21 cellular contexts compared by ENCODE assay signal in genomic region chrX:56382278-56382677, GRCh38.
DNase-seq lines count a peak whose midpoint lies in the region; ATAC-seq and TF ChIP-seq lines count a peak whose summit lies in the region.
"Had no signal": no experiment of that assay in that cellular context is flagged by ENCODE, and none has a peak within 500 bp of the region (broad histone marks: within the 10 kb centered on the region; RNA-seq: fewer than 3 reads in every experiment).

No MANE protein-coding gene starts in this region.

- no peaks in the 10 kb centered on the region for H3K36me3 Mint-ChIP-seq in activated T-helper 17 cell treated with anti-CD3 and anti-CD28 coated beads, Interleukin-2, amount 50 U/mL, for 72 hours (ENCODE audit: low read depth)
- peaks cover 3% of the 10 kb centered on the region for H3K36me3 Mint-ChIP-seq in stimulated activated naive CD8-positive, alpha-beta T cell treated with anti-CD3 and anti-CD28 coated beads, Interleukin-15, Interleukin-2, amounts not matched to agents 100 ng/mL and 50 ng/mL, for 24 hours (ENCODE audit: low read depth)

- H3K27ac Mint-ChIP-seq in activated T-helper 17 cell treated with anti-CD3 and anti-CD28 coated beads, Interleukin-2, amount 50 U/mL, for 72 hours: peak overlapping the region; percentile 94
- H3K27ac Mint-ChIP-seq in stimulated activated naive CD8-positive, alpha-beta T cell treated with anti-CD3 and anti-CD28 coated beads, Interleukin-15, Interleukin-2, amounts not matched to agents 100 ng/mL and 50 ng/mL, for 24 hours: peak overlapping the region; percentile 80

- H3K4me1 ChIP-seq in prostate gland (replicated peaks): no peaks in the 10 kb centered on the region
- H3K4me1 ChIP-seq: adrenal gland, upper lobe of left lung had no signal

- no peaks in the 10 kb centered on the region for H3K36me3 ChIP-seq in prostate gland
- H3K36me3 ChIP-seq: adrenal gland, upper lobe of left lung, WERI-Rb-1 had no signal

- H3K4me1 Mint-ChIP-seq in activated T-helper 17 cell treated with anti-CD3 and anti-CD28 coated beads, Interleukin-2, amount 50 U/mL, for 72 hours: peaks cover 29% of the 10 kb centered on the region
- H3K4me1 Mint-ChIP-seq in stimulated activated naive CD8-positive, alpha-beta T cell treated with anti-CD3 and anti-CD28 coated beads, Interleukin-15, Interleukin-2, amounts not matched to agents 100 ng/mL and 50 ng/mL, for 24 hours (ENCODE audit: low read depth): peaks cover 43% of the 10 kb centered on the region

- peak overlapping the region; percentile 85 for H3K4me3 Mint-ChIP-seq in activated T-helper 17 cell treated with anti-CD3 and anti-CD28 coated beads, Interleukin-2, amount 50 U/mL, for 72 hours
- H3K4me3 Mint-ChIP-seq in stimulated activated naive CD8-positive, alpha-beta T cell treated with anti-CD3 and anti-CD28 coated beads, Interleukin-15, Interleukin-2, amounts not matched to agents 100 ng/mL and 50 ng/mL, for 24 hours: peak overlapping the region; percentile 16

- no peaks in the 10 kb centered on the region for H3K9me3 Mint-ChIP-seq in activated T-helper 17 cell treated with anti-CD3 and anti-CD28 coated beads, Interleukin-2, amount 50 U/mL, for 72 hours
- no peaks in the 10 kb centered on the region for H3K9me3 Mint-ChIP-seq in stimulated activated naive CD8-positive, alpha-beta T cell treated with anti-CD3 and anti-CD28 coated beads, Interleukin-15, Interleukin-2, amounts not matched to agents 100 ng/mL and 50 ng/mL, for 24 hours

- intact Hi-C loops in prostate gland (cut with DNase I): no loop called here

- no peak overlapping the region for H3K27ac ChIP-seq in prostate gland
- H3K27ac ChIP-seq: adrenal gland, upper lobe of left lung, WERI-Rb-1 had no signal

- no peaks in the 10 kb centered on the region for H3K27me3 Mint-ChIP-seq in activated T-helper 17 cell treated with anti-CD3 and anti-CD28 coated beads, Interleukin-2, amount 50 U/mL, for 72 hours
- H3K27me3 Mint-ChIP-seq in stimulated activated naive CD8-positive, alpha-beta T cell treated with anti-CD3 and anti-CD28 coated beads, Interleukin-15, Interleukin-2, amounts not matched to agents 100 ng/mL and 50 ng/mL, for 24 hours: no peaks in the 10 kb centered on the region

- no peaks in the 10 kb centered on the region for H3K9me3 ChIP-seq in prostate gland
- H3K9me3 ChIP-seq: adrenal gland had no signal

- no peak overlapping the region for H3K4me3 ChIP-seq in prostate gland
- H3K4me3 ChIP-seq: adrenal gland, lung, upper lobe of left lung had no signal

- peak; percentile 15 for DNase-seq in stimulated activated CD4-positive, alpha-beta T cell treated with anti-CD3 and anti-CD28 coated beads, Interleukin-1b, Interleukin-23, amount 100 ng/mL, for 48 hours
- no peak for DNase-seq in stimulated activated CD4-positive, alpha-beta T cell treated with anti-CD3 and anti-CD28 coated beads, Interleukin-4, amount 100 ng/mL, for 1 hour
- DNase-seq in NAMALWA (ENCODE audit: low spot score) (no peak), prostate gland (ENCODE audit: low spot score) (no peak)
- DNase-seq: adrenal gland, dermis blood vessel endothelial cell, DMS79 treated with DMSO at 0.1 percent for 48 hours, foreskin fibroblast, GOT3, hypothalamus, NCI-H1436 treated with DMSO at 0.1 percent for 48 hours, NCI-H69, Right ventricle myocardium superior, upper lobe of left lung, WERI-Rb-1 had no signal

- no peak for TF ChIP-seq POLR2A in prostate gland (IDR thresholded peaks at IDR 0.05)

- H3K27me3 ChIP-seq in prostate gland (replicated peaks; ENCODE audit: insufficient read depth): no peaks in the 10 kb centered on the region
- H3K27me3 ChIP-seq: adrenal gland, upper lobe of left lung had no signal

- no peak for TF ChIP-seq CTCF in prostate gland (IDR thresholded peaks at IDR 0.05)

- whole genome bisulfite sequencing in prostate gland: 79% methylated on average over 3 of the region's 3 CpGs

- ATAC-seq in HG02852 (IDR thresholded peaks at IDR 0.05; ENCODE audit: unreplicated experiment) (peak; percentile 75), HG03442 (IDR thresholded peaks at IDR 0.05; ENCODE audit: unreplicated experiment) (no peak)
- peak; percentile 98 for ATAC-seq in activated T-helper 17 cell treated with anti-CD3 and anti-CD28 coated beads, Interleukin-2, amount 50 U/mL, for 72 hours (replicated peaks)
- ATAC-seq: sciatic nerve had no signal
